ENCODE assay signal across 15 cellular contexts in the genomic region with DNA sequence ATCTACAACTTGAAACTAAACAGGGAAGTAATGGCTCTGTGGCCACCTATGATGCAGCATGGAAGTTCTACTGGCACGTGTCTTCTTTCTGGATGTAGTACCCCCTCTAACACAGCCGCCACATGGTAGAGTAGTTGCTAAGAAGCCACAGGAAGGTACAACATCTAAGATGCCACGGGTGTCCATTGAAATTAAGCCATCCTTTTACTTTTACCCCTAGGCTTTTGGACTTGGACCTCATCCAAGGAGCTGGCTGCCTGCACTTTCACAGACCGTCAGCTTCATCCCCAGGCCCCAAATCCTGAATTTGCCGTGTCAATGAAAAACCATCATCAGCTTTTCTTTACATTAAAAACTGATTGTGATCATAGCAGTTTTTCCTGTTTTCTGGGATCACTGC.
"Had no signal": no experiment of that assay in that cellular context is flagged by ENCODE, and none has a peak within 500 bp of the region (broad histone marks: within the 10 kb centered on the region; RNA-seq: fewer than 3 reads in every experiment).

No MANE protein-coding gene starts in this region.

- H3K27ac Mint-ChIP-seq: activated naive CD8-positive, alpha-beta T cell; naive thymus-derived CD4-positive, alpha-beta T cell; T-helper 1 cell treated with Interleukin-12 subunit alpha and Interleukin-12 subunit beta and Interleukin-4 antibody, amounts not matched to agents 30 μg/mL and 1 μg/mL, for 36 hours had no signal

- H3K4me1 ChIP-seq: prostate gland had no signal

- ATAC-seq: left lobe of liver; naive thymus-derived CD4-positive, alpha-beta T cell; right lobe of liver had no signal

- H3K9me3 Mint-ChIP-seq: naive thymus-derived CD4-positive, alpha-beta T cell; T-helper 1 cell treated with Interleukin-12 subunit alpha and Interleukin-12 subunit beta and Interleukin-4 antibody, amounts not matched to agents 30 μg/mL and 1 μg/mL, for 36 hours had no signal

- DNase-seq: activated CD4-positive, CD25-positive, alpha-beta regulatory T cell treated with anti-CD3 and anti-CD28 coated beads, Interleukin-2, amount 50 U/mL, for 72 hours; activated gamma-delta T cell treated with Interleukin-2 at 50 U/mL for 16 hours; amygdala; dermis blood vessel endothelial cell; effector memory CD4-positive, alpha-beta T cell; hippocampal formation; mammary epithelial cell; naive thymus-derived CD4-positive, alpha-beta T cell; right lobe of liver; stimulated activated CD4-positive, alpha-beta T cell treated with anti-CD3 and anti-CD28 coated beads, Interleukin-4, amount 100 ng/mL, for 1 hour had no signal

- H3K27ac ChIP-seq: right lobe of liver had no signal

- H3K4me3 Mint-ChIP-seq: activated naive CD8-positive, alpha-beta T cell; naive thymus-derived CD4-positive, alpha-beta T cell; T-helper 1 cell treated with Interleukin-12 subunit alpha and Interleukin-12 subunit beta and Interleukin-4 antibody, amounts not matched to agents 30 μg/mL and 1 μg/mL, for 36 hours had no signal

- H3K36me3 ChIP-seq: prostate gland, right lobe of liver had no signal

- H3K9me3 ChIP-seq: prostate gland, right lobe of liver had no signal

- H3K4me3 ChIP-seq: prostate gland, right lobe of liver, smooth muscle cell had no signal

- H3K27me3 ChIP-seq: right lobe of liver had no signal

- H3K36me3 Mint-ChIP-seq: activated naive CD8-positive, alpha-beta T cell; naive thymus-derived CD4-positive, alpha-beta T cell had no signal
